1 cellular context compared by ENCODE assay signal in the genomic region with DNA sequence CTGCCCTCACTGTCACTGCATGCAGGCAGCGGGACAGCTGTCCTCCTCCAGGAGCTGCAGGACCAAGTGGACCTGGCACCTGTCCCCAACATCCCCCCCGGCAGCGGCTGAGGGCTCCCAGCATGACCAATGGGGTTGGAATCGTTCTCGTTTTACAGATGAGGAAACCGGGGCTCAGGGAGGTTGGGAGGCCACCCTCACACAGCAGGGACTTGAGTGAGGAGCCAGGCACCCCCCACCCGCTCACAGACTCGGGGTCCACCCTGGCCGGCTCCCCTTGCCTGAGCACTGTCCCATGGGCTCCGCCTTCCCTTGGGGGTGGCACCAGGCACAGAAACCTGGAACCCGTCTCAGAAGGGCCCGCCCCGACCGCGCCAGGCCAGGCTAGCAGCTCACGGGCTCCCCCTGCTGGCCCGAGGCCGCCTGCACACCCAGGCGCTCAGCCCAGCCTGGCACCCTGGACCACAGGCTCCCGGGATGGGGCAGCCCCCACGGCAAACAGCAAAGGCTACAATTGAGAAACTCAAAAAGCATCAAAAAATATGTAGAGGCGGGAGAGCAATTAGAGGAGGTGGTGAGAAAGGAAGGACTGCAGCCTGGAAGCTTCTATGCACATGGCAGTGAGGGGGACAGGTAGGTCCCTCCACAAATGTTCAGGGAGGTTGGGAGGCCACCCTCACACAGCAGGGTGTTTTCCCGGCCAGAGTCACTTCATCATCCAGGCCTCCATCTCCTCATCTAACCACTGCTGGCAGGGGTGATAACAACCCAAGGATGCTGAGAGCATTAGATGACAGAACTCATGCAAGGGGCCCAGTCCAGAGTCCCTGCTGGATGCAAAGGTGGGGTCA.
TF ChIP-seq lines count a peak whose summit lies in the region.

No MANE protein-coding gene starts in this region.

TF ChIP-seq in endothelial cell of umbilical vein, 7 proteins besides CTCF, POLR2A, EP300 and RAD21 (continued from another document):
- no peak for TF ChIP-seq EZH2 (IDR thresholded peaks at IDR 0.05; ENCODE audit: borderline replicate concordance, low read depth, low read length, severe bottlenecking)
